In genomic region chr9:18190671-18191374, GRCh38 we compare ENCODE assay signal across 27 cellular contexts.
DNase-seq lines count a peak whose midpoint lies in the region; ATAC-seq and TF ChIP-seq lines count a peak whose summit lies in the region.
"Had no signal": no experiment of that assay in that cellular context is flagged by ENCODE, and none has a peak within 500 bp of the region (broad histone marks: within the 10 kb centered on the region; RNA-seq: fewer than 3 reads in every experiment).

No MANE protein-coding gene starts in this region.

- H3K4me2 ChIP-seq in OCI-LY7 (ENCODE audit: low read length): no peak overlapping the region
- H3K4me2 ChIP-seq: smooth muscle cell had no signal

- BruUV-seq in OCI-LY7 (replicated peaks; lab: Mats Ljungman, UMichigan): no TSS peak

- H3K36me3 ChIP-seq in OCI-LY7 (ENCODE audit: insufficient read depth, low read length): no peaks in the 10 kb centered on the region
- H3K36me3 ChIP-seq: heart left ventricle, left lung, vagina had no signal

- H3K4me3 ChIP-seq in OCI-LY7 (ENCODE audit: low read depth, low read length, poor library complexity, severe bottlenecking): no peak overlapping the region
- H3K4me3 ChIP-seq: heart left ventricle, left lung, smooth muscle cell, testis, vagina had no signal

- peak; percentile 42; the same call in 1 of the 2 replicates for TF ChIP-seq CTCF in OCI-LY7 (conservative IDR thresholded peaks at IDR 0.05; ENCODE audit: low read length)
- peak; percentile 31 for TF ChIP-seq CTCF in foreskin keratinocyte (conservative IDR thresholded peaks at IDR 0.05)
- TF ChIP-seq CTCF in osteocyte (IDR thresholded peaks at IDR 0.05): peak; percentile 18

- H3K4me1 ChIP-seq in OCI-LY7 (ENCODE audit: insufficient read depth, low read length, poor library complexity, severe bottlenecking) (no peaks in the 10 kb centered on the region), foreskin keratinocyte (no peaks in the 10 kb centered on the region)
- H3K4me1 ChIP-seq: left lung, testis, vagina had no signal

- H3K36me3 Mint-ChIP-seq in osteocyte (ENCODE audit: unreplicated experiment): no peaks in the 10 kb centered on the region
- H3K36me3 Mint-ChIP-seq in activated CD4-positive, alpha-beta T cell treated with anti-CD3 and anti-CD28 coated beads, Interleukin-2, amount 10 ng/mL, durations not matched to agents 7 days and 5 days (ENCODE audit: low read depth): no peaks in the 10 kb centered on the region
- H3K36me3 Mint-ChIP-seq: activated CD4-positive, alpha-beta memory T cell treated with anti-CD3 and anti-CD28 coated beads for 36 hours; brain; CD8-positive, alpha-beta memory T cell; immature natural killer cell; stimulated activated naive B cell treated with anti-CD40 and anti-IgM and Interleukin-4, amounts not matched to agents 10 μg/mL and 1 μg/mL and 100 μg/mL, for 72 hours had no signal

- H4K20me1 ChIP-seq in OCI-LY7 (ENCODE audit: insufficient read depth, low read length): no peaks in the 10 kb centered on the region

- no peaks in the 10 kb centered on the region for H3K79me2 ChIP-seq in OCI-LY7 (ENCODE audit: insufficient read depth, low read depth, low read length)

- peaks cover 43% of the 10 kb centered on the region for H3K4me1 Mint-ChIP-seq in osteocyte (ENCODE audit: unreplicated experiment)
- H3K4me1 Mint-ChIP-seq in activated CD4-positive, alpha-beta T cell treated with anti-CD3 and anti-CD28 coated beads, Interleukin-2, amount 10 ng/mL, durations not matched to agents 7 days and 5 days: no peaks in the 10 kb centered on the region
- H3K4me1 Mint-ChIP-seq: activated B cell treated with CpG ODN at 0.5 μM for 24 hours; activated naive CD8-positive, alpha-beta T cell treated with anti-CD3 and anti-CD28 coated beads, Interleukin-2, amount 50 U/mL, for 24 hours; CD8-positive, alpha-beta memory T cell; immature natural killer cell; stimulated activated naive B cell treated with anti-CD40 and anti-IgM and Interleukin-4, amounts not matched to agents 10 μg/mL and 1 μg/mL and 100 μg/mL, for 72 hours had no signal

- no peak overlapping the region for H3K4me3 Mint-ChIP-seq in osteocyte (ENCODE audit: unreplicated experiment)
- H3K4me3 Mint-ChIP-seq in activated CD4-positive, alpha-beta T cell treated with anti-CD3 and anti-CD28 coated beads, Interleukin-2, amount 10 ng/mL, durations not matched to agents 7 days and 5 days: no peak overlapping the region
- H3K4me3 Mint-ChIP-seq: activated B cell treated with CpG ODN at 0.5 μM for 24 hours; activated CD4-positive, alpha-beta memory T cell treated with anti-CD3 and anti-CD28 coated beads for 36 hours; activated naive CD8-positive, alpha-beta T cell treated with anti-CD3 and anti-CD28 coated beads, Interleukin-2, amount 50 U/mL, for 24 hours; brain; CD8-positive, alpha-beta memory T cell; immature natural killer cell; nephron; stimulated activated naive B cell treated with anti-CD40 and anti-IgM and Interleukin-4, amounts not matched to agents 10 μg/mL and 1 μg/mL and 100 μg/mL, for 72 hours had no signal

- intact Hi-C loops in OCI-LY7 (cut with micrococcal nuclease; ENCODE audit: unreplicated experiment): no loop called here

- H3K27me3 Mint-ChIP-seq in osteocyte (ENCODE audit: unreplicated experiment): no peaks in the 10 kb centered on the region
- H3K27me3 Mint-ChIP-seq in activated CD4-positive, alpha-beta T cell treated with anti-CD3 and anti-CD28 coated beads, Interleukin-2, amount 10 ng/mL, durations not matched to agents 7 days and 5 days: no peaks in the 10 kb centered on the region
- H3K27me3 Mint-ChIP-seq: activated B cell treated with CpG ODN at 0.5 μM for 24 hours; activated CD4-positive, alpha-beta memory T cell treated with anti-CD3 and anti-CD28 coated beads for 36 hours; activated naive CD8-positive, alpha-beta T cell treated with anti-CD3 and anti-CD28 coated beads, Interleukin-2, amount 50 U/mL, for 24 hours; CD8-positive, alpha-beta memory T cell; stimulated activated naive B cell treated with anti-CD40 and anti-IgM and Interleukin-4, amounts not matched to agents 10 μg/mL and 1 μg/mL and 100 μg/mL, for 72 hours had no signal

- H3K9me3 ChIP-seq in OCI-LY7 (ENCODE audit: low read length): no peaks in the 10 kb centered on the region
- H3K9me3 ChIP-seq: heart left ventricle, left lung, testis, vagina had no signal

- ATAC-seq in foreskin keratinocyte (no peak), GM21390 (IDR thresholded peaks at IDR 0.05; ENCODE audit: unreplicated experiment) (no peak)
- ATAC-seq: activated naive CD8-positive, alpha-beta T cell treated with anti-CD3 and anti-CD28 coated beads, Interleukin-2, amount 50 U/mL, for 24 hours; left lung; stimulated activated naive B cell treated with anti-CD40 and anti-IgM and Interleukin-4, amounts not matched to agents 10 μg/mL and 1 μg/mL and 100 μg/mL, for 72 hours had no signal

- CTCF ChIA-PET in OCI-LY7 (lab: Charles Lee; ENCODE audit: unreplicated experiment): no interaction called here
- CTCF ChIA-PET in activated CD4-positive, alpha-beta T cell treated with anti-CD3 and anti-CD28 coated beads, Interleukin-2, amount 10 ng/mL, durations not matched to agents 7 days and 5 days (lab: Charles Lee): no interaction called here

- H2AFZ ChIP-seq in OCI-LY7 (ENCODE audit: low read length): no peak overlapping the region

- H3K27ac ChIP-seq in OCI-LY7 (ENCODE audit: low read depth, low read length, poor library complexity, severe bottlenecking) (no peak overlapping the region), foreskin keratinocyte (no peak overlapping the region)
- H3K27ac ChIP-seq: heart left ventricle, left lung, testis, vagina had no signal

- DNase-seq in H4 (ENCODE audit: low spot score) (peak; percentile 10), OCI-LY7 (ENCODE audit: low spot score) (no peak), foreskin keratinocyte (no peak), osteocyte (ENCODE audit: extremely low spot score, unreplicated experiment) (no peak)
- DNase-seq in activated CD4-positive, alpha-beta T cell treated with anti-CD3 and anti-CD28 coated beads for 48 hours: no peak
- no peak for DNase-seq in activated CD4-positive, alpha-beta T cell treated with anti-CD3 and anti-CD28 coated beads, Interleukin-2, amount 10 ng/mL, durations not matched to agents 7 days and 5 days
- DNase-seq: activated B cell treated with CpG ODN at 0.5 μM for 24 hours; activated CD4-positive, alpha-beta memory T cell treated with anti-CD3 and anti-CD28 coated beads for 36 hours; activated effector memory CD4-positive, alpha-beta T cell treated with Interleukin-2 at 50 U/mL for 16 hours; activated naive CD8-positive, alpha-beta T cell treated with anti-CD3 and anti-CD28 coated beads, Interleukin-2, amount 50 U/mL, for 24 hours; CD8-positive, alpha-beta memory T cell; cortex of kidney; GF-D8; immature natural killer cell; left lung; NCI-H1417; NCI-H510A treated with DMSO at 0.1 percent for 48 hours; NK-92 treated with Interleukin-12 subunit alpha and Interleukin-12 subunit beta, amount 100 ng/mL, for 24 hours; stimulated activated CD4-positive, alpha-beta T cell treated with anti-CD3 and anti-CD28 coated beads, Interleukin-2, amount 100 ng/mL, for 48 hours; stimulated activated naive B cell treated with anti-CD40 and anti-IgM and Interleukin-4, amounts not matched to agents 10 μg/mL and 1 μg/mL and 100 μg/mL, for 72 hours; testis had no signal

- H3K27me3 ChIP-seq in foreskin keratinocyte: no peaks in the 10 kb centered on the region
- H3K27me3 ChIP-seq: heart left ventricle, left lung, testis, vagina had no signal

- H3K27ac Mint-ChIP-seq in osteocyte (ENCODE audit: unreplicated experiment): peak overlapping the region; percentile 38
- H3K27ac Mint-ChIP-seq in activated CD4-positive, alpha-beta T cell treated with anti-CD3 and anti-CD28 coated beads, Interleukin-2, amount 10 ng/mL, durations not matched to agents 7 days and 5 days: no peak overlapping the region
- H3K27ac Mint-ChIP-seq: activated B cell treated with CpG ODN at 0.5 μM for 24 hours; activated CD4-positive, alpha-beta memory T cell treated with anti-CD3 and anti-CD28 coated beads for 36 hours; activated naive CD8-positive, alpha-beta T cell treated with anti-CD3 and anti-CD28 coated beads, Interleukin-2, amount 50 U/mL, for 24 hours; CD8-positive, alpha-beta memory T cell; immature natural killer cell; nephron; stimulated activated naive B cell treated with anti-CD40 and anti-IgM and Interleukin-4, amounts not matched to agents 10 μg/mL and 1 μg/mL and 100 μg/mL, for 72 hours had no signal

- no peaks in the 10 kb centered on the region for H3K9me3 Mint-ChIP-seq in osteocyte (ENCODE audit: unreplicated experiment)
- no peaks in the 10 kb centered on the region for H3K9me3 Mint-ChIP-seq in activated CD4-positive, alpha-beta T cell treated with anti-CD3 and anti-CD28 coated beads, Interleukin-2, amount 10 ng/mL, durations not matched to agents 7 days and 5 days
- H3K9me3 Mint-ChIP-seq: activated B cell treated with CpG ODN at 0.5 μM for 24 hours; activated CD4-positive, alpha-beta memory T cell treated with anti-CD3 and anti-CD28 coated beads for 36 hours; activated naive CD8-positive, alpha-beta T cell treated with anti-CD3 and anti-CD28 coated beads, Interleukin-2, amount 50 U/mL, for 24 hours; brain; CD8-positive, alpha-beta memory T cell; nephron; stimulated activated naive B cell treated with anti-CD40 and anti-IgM and Interleukin-4, amounts not matched to agents 10 μg/mL and 1 μg/mL and 100 μg/mL, for 72 hours had no signal

- no peaks in the 10 kb centered on the region for H3K9me2 ChIP-seq in OCI-LY7 (ENCODE audit: insufficient read depth, low read length)

- POLR2A ChIA-PET in OCI-LY7 (lab: Charles Lee): interaction anchor here (0.6 kb wide), 1 partner anchor 357 kb away, joined by 4 read pairs; no protein-coding TSS in a partner anchor
- POLR2A ChIA-PET in activated CD4-positive, alpha-beta T cell treated with anti-CD3 and anti-CD28 coated beads, Interleukin-2, amount 10 ng/mL, durations not matched to agents 7 days and 5 days (lab: Charles Lee): no interaction called here
